31 cellular contexts compared by ENCODE assay signal in the genomic region with DNA sequence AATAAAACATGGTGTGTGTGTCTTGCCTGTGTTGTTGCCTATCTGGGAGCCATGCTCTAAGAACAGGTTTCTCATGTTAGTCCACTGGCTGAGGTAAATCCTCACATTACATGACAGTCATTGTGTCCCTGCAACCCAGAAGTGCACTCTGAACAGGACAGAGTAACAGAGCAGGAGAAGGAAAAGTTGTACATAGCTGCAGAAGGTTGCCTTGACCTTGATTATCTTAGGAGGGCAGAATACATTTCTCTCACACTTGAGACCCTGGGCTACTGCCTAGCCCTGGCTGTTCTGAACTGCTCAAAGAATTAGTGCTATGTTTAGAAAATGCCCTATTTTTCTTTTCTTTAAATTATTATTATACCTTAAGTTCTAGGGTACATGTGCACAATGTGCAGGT. TPM values are rescaled to one million over a fixed set of nuclear protein-coding genes. Genes with fewer than 3 reads are reported as not detected.
"Had no signal": no experiment of that assay in that cellular context is flagged by ENCODE, and none has a peak within 500 bp of the region (broad histone marks: within the 10 kb centered on the region; RNA-seq: fewer than 3 reads in every experiment).

No MANE protein-coding gene starts in this region.

- H3K27me3 ChIP-seq: stomach, suprapubic skin, testis, thyroid gland, tibial artery, tibial nerve, transverse colon, upper lobe of left lung, upper lobe of right lung, uterus, vagina had no signal

- H3K4me3 ChIP-seq: stomach, suprapubic skin, testis, thoracic aorta, thyroid gland, tibial artery, tibial nerve, transverse colon, upper lobe of left lung, upper lobe of right lung, uterus, vagina had no signal

- H3K9me3 ChIP-seq: testis, thyroid gland had no signal

- FAIRE-seq: urothelium cell line had no signal

- H3K36me3 ChIP-seq: suprapubic skin, thyroid gland, transverse colon, upper lobe of left lung, upper lobe of right lung, uterus had no signal

- H3K27ac ChIP-seq: stomach, suprapubic skin, testis, thoracic aorta, thyroid gland, tibial artery, tibial nerve, transverse colon, upper lobe of left lung, upper lobe of right lung, uterus, vagina had no signal

- DNase-seq: stimulated activated CD4-positive, alpha-beta T cell treated with anti-CD3 and anti-CD28 coated beads, Interleukin-2, amount 100 ng/mL, for 48 hours; stimulated activated CD4-positive, alpha-beta T cell treated with anti-CD3 and anti-CD28 coated beads, Interleukin-4, amount 100 ng/mL, for 1 hour; stimulated activated CD4-positive, alpha-beta T cell treated with anti-CD3 and anti-CD28 coated beads, Interleukin-4, amount 100 ng/mL, for 24 hours; stimulated activated CD4-positive, alpha-beta T cell treated with anti-CD3 and anti-CD28 coated beads, Interleukin-4, amount 100 ng/mL, for 4 hours; stimulated activated CD8-positive, alpha-beta memory T cell treated with anti-CD3 and anti-CD28 coated beads, Interleukin-4, amount 100 ng/mL, for 48 hours; stimulated activated naive B cell treated with anti-CD40 and anti-IgM and Interleukin-4, amounts not matched to agents 10 μg/mL and 1 μg/mL and 100 μg/mL, for 72 hours; stimulated activated naive CD4-positive, alpha-beta T cell; stimulated activated naive CD4-positive, alpha-beta T cell treated with Interleukin-2 at 50 U/mL for 16 hours; stimulated activated naive CD8-positive, alpha-beta T cell treated with anti-CD3 and anti-CD28 coated beads, Interleukin-15, amount 100 ng/mL, for 72 hours; stimulated activated naive CD8-positive, alpha-beta T cell treated with anti-CD3 and anti-CD28 coated beads, Interleukin-15, Interleukin-2, amounts not matched to agents 100 U/mL and 50 U/mL, for 24 hours; stomach; substantia nigra; testis; thyroid gland; tibial artery; transverse colon; trophoblast cell; upper lobe of left lung; upper lobe of right lung; uterus had no signal

- H3K4me1 ChIP-seq: stomach, suprapubic skin, testis, thyroid gland, tibial artery, tibial nerve, transverse colon, upper lobe of left lung, upper lobe of right lung, uterus, vagina had no signal

- ATAC-seq: stimulated activated effector memory CD8-positive, alpha-beta T cell treated with anti-CD3 and anti-CD28 coated beads, Interleukin-12 subunit alpha, Interleukin-12 subunit beta, amount 100 ng/mL, for 72 hours; stimulated activated memory B cell treated with anti-CD40 and anti-IgM and Interleukin-4, amounts not matched to agents 10 μg/mL and 1 μg/mL and 100 μg/mL, for 72 hours; stimulated activated naive B cell treated with anti-CD40 and anti-IgM and Interleukin-4, amounts not matched to agents 10 μg/mL and 1 μg/mL and 100 μg/mL, for 72 hours; stimulated activated naive CD8-positive, alpha-beta T cell treated with anti-CD3 and anti-CD28 coated beads, Interleukin-15, amount 100 ng/mL, for 72 hours; stimulated activated naive CD8-positive, alpha-beta T cell treated with anti-CD3 and anti-CD28 coated beads, Interleukin-15, Interleukin-2, amounts not matched to agents 100 U/mL and 50 U/mL, for 24 hours; upper lobe of right lung had no signal

RNA-seq across cellular contexts. Expression of a gene that starts 20.0 kb away (rescaled TPM):
- total RNA-seq: subcutaneous adipose tissue, temporal lobe, thoracic aorta, thyroid gland, tibial nerve, upper lobe of right lung, urinary bladder, vagina had no signal

RNA-seq across cellular contexts. Expression of a gene that starts 30.8 kb away (rescaled TPM):
- total RNA-seq: subcutaneous adipose tissue, thyroid gland, tibial nerve, ureter, urinary bladder, uterus, vagina had no signal
- polyA plus RNA-seq: stomach had no signal
